ENCODE assay signal across 10 cellular contexts in genomic region chr9:136513191-136513590, GRCh38.
"Had no signal": no experiment of that assay in that cellular context is flagged by ENCODE, and none has a peak within 500 bp of the region (broad histone marks: within the 10 kb centered on the region; RNA-seq: fewer than 3 reads in every experiment).

No MANE protein-coding gene starts in this region.

- H2AFZ ChIP-seq: parathyroid adenoma had no signal

- H3K4me3 ChIP-seq: skin epidermis had no signal

- H3K27ac ChIP-seq: brain microvascular endothelial cell had no signal

- H3K4me1 ChIP-seq: parathyroid adenoma had no signal

- DNase-seq: activated B cell treated with CpG ODN at 0.5 μM for 24 hours; activated effector memory CD4-positive, alpha-beta T cell treated with Interleukin-2 at 50 U/mL for 16 hours; amniotic stem cell; brain microvascular endothelial cell; cerebellar nuclear complex; islet precursor cell; naive B cell; retina had no signal

- H3K27me3 ChIP-seq: brain microvascular endothelial cell had no signal

- H3K9ac ChIP-seq: parathyroid adenoma had no signal
